1 cellular context compared by ENCODE assay signal in the genomic region with DNA sequence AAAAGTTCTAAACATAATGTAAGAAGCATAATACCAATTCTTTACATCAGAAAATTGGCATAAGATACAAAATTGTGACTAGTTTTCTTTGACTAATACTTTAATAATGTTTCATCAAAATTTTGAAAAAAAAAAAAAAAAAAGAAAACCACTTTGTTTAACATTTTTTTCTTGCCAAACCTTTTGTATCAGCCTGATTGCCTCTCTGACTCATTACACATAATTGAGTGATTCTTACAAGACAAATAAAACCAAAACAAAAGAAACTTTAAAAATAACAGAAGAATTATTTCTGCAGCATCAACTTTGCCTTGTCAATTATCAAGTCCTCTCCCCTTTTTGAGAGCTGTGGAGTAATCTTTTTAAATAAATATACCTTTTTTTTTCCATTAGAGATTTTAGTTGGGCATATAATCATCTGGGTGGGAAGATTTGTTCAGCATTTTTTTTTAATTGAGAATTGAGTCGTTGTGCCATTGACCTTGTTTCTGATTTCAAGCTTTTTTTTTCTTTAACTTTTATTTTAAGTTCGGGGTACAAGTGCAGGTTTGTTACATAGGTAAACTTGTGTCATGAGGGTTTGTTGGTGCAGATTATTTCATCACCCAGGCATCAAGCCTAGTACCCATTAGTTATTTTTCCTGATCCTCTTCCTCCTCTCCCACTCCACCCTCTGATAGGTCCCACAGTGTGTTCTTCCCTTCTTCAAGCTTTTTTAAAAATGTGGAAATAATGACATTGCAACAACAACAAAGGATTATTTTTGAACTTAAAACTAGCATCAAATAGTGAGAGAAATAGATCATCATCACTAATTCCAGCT.
TF ChIP-seq lines count a peak whose summit lies in the region.

No MANE protein-coding gene starts in this region.

TF ChIP-seq in H1, 55 proteins besides CTCF, POLR2A, EP300 and RAD21:
- TF ChIP-seq RXRA (IDR thresholded peaks at IDR 0.05; ENCODE audit: insufficient read depth, low read depth, low read length) (no peak), ATF3 (IDR thresholded peaks at IDR 0.05; ENCODE audit: insufficient read depth, low read depth, low read length) (no peak), SUZ12 (IDR thresholded peaks at IDR 0.05; ENCODE audit: low read length) (no peak)
- TF ChIP-seq, protein P1, sequence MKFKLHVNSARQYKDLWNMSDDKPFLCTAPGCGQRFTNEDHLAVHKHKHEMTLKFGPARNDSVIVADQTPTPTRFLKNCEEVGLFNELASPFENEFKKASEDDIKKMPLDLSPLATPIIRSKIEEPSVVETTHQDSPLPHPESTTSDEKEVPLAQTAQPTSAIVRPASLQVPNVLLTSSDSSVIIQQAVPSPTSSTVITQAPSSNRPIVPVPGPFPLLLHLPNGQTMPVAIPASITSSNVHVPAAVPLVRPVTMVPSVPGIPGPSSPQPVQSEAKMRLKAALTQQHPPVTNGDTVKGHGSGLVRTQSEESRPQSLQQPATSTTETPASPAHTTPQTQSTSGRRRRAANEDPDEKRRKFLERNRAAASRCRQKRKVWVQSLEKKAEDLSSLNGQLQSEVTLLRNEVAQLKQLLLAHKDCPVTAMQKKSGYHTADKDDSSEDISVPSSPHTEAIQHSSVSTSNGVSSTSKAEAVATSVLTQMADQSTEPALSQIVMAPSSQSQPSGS (IDR thresholded peaks at IDR 0.05; ENCODE audit: low read length) = no peak
